ENCODE assay signal across 8 cellular contexts in genomic region chr9:2241875-2242741, GRCh38.
DNase-seq lines count a peak whose midpoint lies in the region; ATAC-seq, FAIRE-seq and TF ChIP-seq lines count a peak whose summit lies in the region.

No MANE protein-coding gene starts in this region.

- no peak overlapping the region for H3K27ac ChIP-seq in HepG2 (ENCODE audit: extremely low read length, insufficient read depth, low read length)

- FAIRE-seq in HepG2 (lab: Jason Lieb, UNC), result peak; percentile 56

- TF ChIP-seq RAD21 in HepG2 (CRISPR knock-in tag; IDR thresholded peaks at IDR 0.05), result no peak

- H3K4me3 ChIP-seq in HepG2 (replicated peaks in 1 of 3; ENCODE audit: insufficient read depth in 1 of 3, low read depth in 2 of 3, low read length in 3 of 3), result peak overlapping the region; percentile 57 to 73 (median 65)

- DNase-seq in AG09319 (ENCODE audit: extremely low read depth, low read depth) (peak; percentile 72), NCI-H2227 treated with DMSO at 0.1 percent for 48 hours (lab: John Stamatoyannopoulos, UW) (peak; percentile 86), dermis microvascular lymphatic vessel endothelial cell (ENCODE audit: low read depth in 2 of 2) (peak; percentile 84 to 88), HepG2 (ENCODE audit: low spot score) (peak; percentile 51)
- peak; percentile 48 to 57 for DNase-seq in activated CD4-positive, alpha-beta T cell treated with anti-CD3 and anti-CD28 coated beads for 24 hours (ENCODE audit: low read depth in 2 of 2)
- DNase-seq in stimulated activated CD4-positive, alpha-beta T cell treated with anti-CD3 and anti-CD28 coated beads, Interleukin-2, amount 100 ng/mL, for 48 hours, result peak; percentile 65 to 68

- POLR2A ChIA-PET in HepG2 (lab: Yijun Ruan, JAX), result no interaction called here

- in situ Hi-C loops in HepG2 (cut with HindIII; ENCODE audit: extremely low pct_ligation_motif_present, low pct_unique_long_range_greater_than_20kb), result no loop called here

- H3K79me2 ChIP-seq in HepG2 (ENCODE audit: insufficient read depth, low read length), result no peaks in the 10 kb centered on the region

- no peaks in the 10 kb centered on the region for H3K36me3 ChIP-seq in HepG2 (replicated peaks in 1 of 2; ENCODE audit: control insufficient read depth in 1 of 2, insufficient read depth in 2 of 2, low read length in 2 of 2)

- BruUV-seq in HepG2 (replicated peaks; lab: Mats Ljungman, UMichigan), result no TSS peak

- WGBS in HepG2 (ENCODE audit: low lambda C conversion rate), result under 1% methylated on average over 18 of the region's 38 CpGs

- TF ChIP-seq CTCF in AG09319 (IDR thresholded peaks at IDR 0.05; ENCODE audit: low read depth, low read length), result no peak; the same call in none of the 2 replicates
- TF ChIP-seq CTCF in HepG2 (CRISPR knock-in tag; IDR thresholded peaks at IDR 0.05), result 0 out of 2 replicates have a peak, but pooled peaks have one; percentile 7

- H3K4me2 ChIP-seq in HepG2 (ENCODE audit: low read depth, low read length), result peak overlapping the region; percentile 100

- intact Hi-C loops in HepG2 (cut with micrococcal nuclease; ENCODE audit: unreplicated experiment), result no loop called here

- H3K27me3 ChIP-seq in HepG2 (ENCODE audit: control insufficient read depth in 1 of 2, insufficient read depth in 2 of 2, low read length in 2 of 2), result peaks cover 0 to 15% of the 10 kb centered on the region in 2 experiments; a peak in 1 of 5 replicates

- peaks cover 22% of the 10 kb centered on the region for H3K4me1 ChIP-seq in HepG2 (ENCODE audit: insufficient read depth, low read length)

- ATAC-seq in GM19043 (IDR thresholded peaks at IDR 0.05; ENCODE audit: low read depth, unreplicated experiment) (peak; percentile 88), HG03196 (IDR thresholded peaks at IDR 0.05; ENCODE audit: unreplicated experiment) (peak; percentile 85), HepG2 (peak; percentile 93)

- TF ChIP-seq EP300 in HepG2 (IDR thresholded peaks at IDR 0.05; ENCODE audit: low read depth in 2 of 2, low read length in 2 of 2) (peak in 1 of 2 experiments; percentile 28; a peak in 1 of 4 replicates), HepG2 (CRISPR knock-in tag; IDR thresholded peaks at IDR 0.05; ENCODE audit: borderline replicate concordance) (no peak)

- no peaks in the 10 kb centered on the region for H3K9me3 ChIP-seq in HepG2 (ENCODE audit: low read length)

- peak overlapping the region; percentile 47 for H3K9ac ChIP-seq in HepG2 (ENCODE audit: insufficient read depth, low read depth, low read length)

- CTCF ChIA-PET in HepG2 (lab: Yijun Ruan, JAX; ENCODE audit: low intra/inter-chr PET ratio, low total read pairs), result no interaction called here

- TF ChIP-seq POLR2A in HepG2 (IDR thresholded peaks at IDR 0.05; ENCODE audit: insufficient read depth in 1 of 2, low read depth in 2 of 2, low read length in 2 of 2), result peak in 1 of 2 experiments; percentile 45; a peak in 1 of 4 replicates

- H4K20me1 ChIP-seq in HepG2 (ENCODE audit: insufficient read depth, low read length), result no peaks in the 10 kb centered on the region

- H2AFZ ChIP-seq in HepG2 (ENCODE audit: low read length), result peak overlapping the region; percentile 95

TF ChIP-seq in HepG2, 621 proteins besides CTCF, POLR2A, EP300 and RAD21 (continues in another document):
- TF ChIP-seq SOX13 (IDR thresholded peaks at IDR 0.05), result no peak
- TF ChIP-seq SOX13 (CRISPR knock-in tag; conservative IDR thresholded peaks at IDR 0.05 in 1 of 2, IDR thresholded peaks at IDR 0.05 in 1 of 2), result peak in 1 of 2 experiments; percentile 55; a peak in 2 of 4 replicates
- no peak for TF ChIP-seq ZBTB20 (CRISPR knock-in tag; IDR thresholded peaks at IDR 0.05; ENCODE audit: borderline replicate concordance, low read depth)
- no peak for TF ChIP-seq ZSCAN5A (CRISPR knock-in tag; IDR thresholded peaks at IDR 0.05; ENCODE audit: borderline replicate concordance)
- 0 out of 2 replicates have a peak, but pooled peaks have one; percentile 17 for TF ChIP-seq ZNF441 (CRISPR knock-in tag; IDR thresholded peaks at IDR 0.05; ENCODE audit: borderline replicate concordance)
- TF ChIP-seq FOXC1 (CRISPR knock-in tag; IDR thresholded peaks at IDR 0.05; ENCODE audit: borderline replicate concordance), result no peak
- no peak for TF ChIP-seq NFRKB (IDR thresholded peaks at IDR 0.05)
- TF ChIP-seq ZBTB38 (CRISPR knock-in tag; IDR thresholded peaks at IDR 0.05), result no peak
- no peak for TF ChIP-seq ZNF33A (CRISPR knock-in tag; IDR thresholded peaks at IDR 0.05; ENCODE audit: borderline replicate concordance)
- TF ChIP-seq ZSCAN29 (CRISPR knock-in tag; conservative IDR thresholded peaks at IDR 0.05), result 0 out of 2 replicates have a peak, but pooled peaks have one; percentile 44
- 0 out of 2 replicates have a peak, but pooled peaks have one; percentile 76 for TF ChIP-seq ZNF451 (CRISPR knock-in tag; IDR thresholded peaks at IDR 0.05)
- TF ChIP-seq ZNF280D (CRISPR knock-in tag; IDR thresholded peaks at IDR 0.05), result peak; percentile 63; the same call in 1 of the 2 replicates
- no peak for TF ChIP-seq ATF1 (CRISPR knock-in tag; IDR thresholded peaks at IDR 0.05)
- no peak for TF ChIP-seq KDM5A (IDR thresholded peaks at IDR 0.05; ENCODE audit: borderline replicate concordance, low read length)
- peak; percentile 79; the same call in 1 of the 2 replicates for TF ChIP-seq CBFB (CRISPR knock-in tag; IDR thresholded peaks at IDR 0.05)
- no peak for TF ChIP-seq TGIF2 (CRISPR knock-in tag; IDR thresholded peaks at IDR 0.05)
- no peak for TF ChIP-seq HMG20B (CRISPR knock-in tag; conservative IDR thresholded peaks at IDR 0.05)
- no peak for TF ChIP-seq ELF4 (CRISPR knock-in tag; IDR thresholded peaks at IDR 0.05; ENCODE audit: borderline replicate concordance)
- 0 out of 2 replicates have a peak, but pooled peaks have one; percentile 30 for TF ChIP-seq LBX2 (CRISPR knock-in tag; IDR thresholded peaks at IDR 0.05; ENCODE audit: borderline replicate concordance)
- no peak for TF ChIP-seq SRSF9 (IDR thresholded peaks at IDR 0.05; ENCODE audit: borderline replicate concordance, insufficient read depth, low read depth, low read length, poor library complexity, severe bottlenecking)
- TF ChIP-seq MXD3 (CRISPR knock-in tag; IDR thresholded peaks at IDR 0.05), result peak; percentile 34; the same call in 1 of the 2 replicates
- no peak for TF ChIP-seq ZC3H13 (CRISPR knock-in tag; IDR thresholded peaks at IDR 0.05)
- peak; percentile 8; the same call in 1 of the 2 replicates for TF ChIP-seq TCF7 (IDR thresholded peaks at IDR 0.05; ENCODE audit: low read depth)
- no peak for TF ChIP-seq SMAD9 (CRISPR knock-in tag; IDR thresholded peaks at IDR 0.05)
- no peak for TF ChIP-seq GTF3A (CRISPR knock-in tag; conservative IDR thresholded peaks at IDR 0.05)
